Comparison of ENCODE assay signal across 16 cellular contexts in genomic region chr3:9081201-9081818, GRCh38.
"Had no signal": no experiment of that assay in that cellular context is flagged by ENCODE, and none has a peak within 500 bp of the region (broad histone marks: within the 10 kb centered on the region; RNA-seq: fewer than 3 reads in every experiment).

No MANE protein-coding gene starts in this region.

- ATAC-seq: lower lobe of right lung; natural killer cell; right cardiac atrium; stimulated activated naive CD8-positive, alpha-beta T cell treated with anti-CD3 and anti-CD28 coated beads, Interleukin-15, Interleukin-2, amounts not matched to agents 100 U/mL and 50 U/mL, for 24 hours had no signal

- H3K4me3 ChIP-seq: coronary artery, left ventricle myocardium inferior, lower lobe of right lung, ovary, suprapubic skin, thyroid gland had no signal

- H3K36me3 ChIP-seq: left ventricle myocardium inferior, lower lobe of right lung, ovary, suprapubic skin, thyroid gland had no signal

- H3K4me3 Mint-ChIP-seq: memory B cell, mesothelial cell of epicardium, natural killer cell, neural crest cell, type B pancreatic cell had no signal

- H3K4me1 ChIP-seq: left ventricle myocardium inferior, lower lobe of right lung, suprapubic skin, thyroid gland had no signal

- H3K27ac ChIP-seq: coronary artery, left ventricle myocardium inferior, lower lobe of right lung, ovary, suprapubic skin, thyroid gland had no signal

- H3K9me3 ChIP-seq: left ventricle myocardium inferior, lower lobe of right lung, ovary, suprapubic skin, thyroid gland had no signal

- H3K27me3 Mint-ChIP-seq: memory B cell, type B pancreatic cell had no signal

- H3K27me3 ChIP-seq: ovary, suprapubic skin, thyroid gland had no signal

- H3K4me1 Mint-ChIP-seq: memory B cell, natural killer cell had no signal

- H3K27ac Mint-ChIP-seq: memory B cell, mesothelial cell of epicardium, natural killer cell, type B pancreatic cell had no signal

- DNase-seq: effector CD4-positive, alpha-beta T cell; left ventricle myocardium inferior; lower lobe of right lung; natural killer cell; ovary; right cardiac atrium; small intestine; stimulated activated CD4-positive, alpha-beta T cell treated with anti-CD3 and anti-CD28 coated beads, Interleukin-12 subunit alpha, Interleukin-12 subunit beta, amount 100 ng/mL, for 4 hours; stimulated activated naive CD8-positive, alpha-beta T cell treated with anti-CD3 and anti-CD28 coated beads, Interleukin-15, Interleukin-2, amounts not matched to agents 100 U/mL and 50 U/mL, for 24 hours; thyroid gland had no signal

- H3K36me3 Mint-ChIP-seq: memory B cell, natural killer cell had no signal

- H3K9me3 Mint-ChIP-seq: memory B cell, natural killer cell had no signal
